ENCODE assay signal across 30 cellular contexts in genomic region chr10:126474031-126474430, GRCh38.
"Had no signal": no experiment of that assay in that cellular context is flagged by ENCODE, and none has a peak within 500 bp of the region (broad histone marks: within the 10 kb centered on the region; RNA-seq: fewer than 3 reads in every experiment).

No MANE protein-coding gene starts in this region.

- H3K9me3 ChIP-seq: SJCRH30 had no signal

- H3K4me2 ChIP-seq: KMS-11, PC-9 had no signal

- H3K36me3 Mint-ChIP-seq: T-cell had no signal

- H2AFZ ChIP-seq: PC-9 had no signal

- DNase-seq: Karpas-422, MM.1S, MV-4-11, NCI-H1092, NCI-H1105, NCI-H1417 treated with DMSO at 0.1 percent for 48 hours, NCI-H1436 treated with DMSO at 0.1 percent for 48 hours, NCI-H1694 treated with DMSO at 0.1 percent for 48 hours, NCI-H187 treated with DMSO at 0.1 percent for 48 hours, NCI-H2029, NCI-H2081, NCI-H2171 treated with DMSO at 0.1 percent for 48 hours, NCI-H2227 treated with DMSO at 0.1 percent for 48 hours, NCI-H345, NCI-H446, NCI-H510A treated with DMSO at 0.1 percent for 48 hours, NCI-H524 treated with DMSO at 0.1 percent for 48 hours, NCI-H526 treated with DMSO at 0.1 percent for 48 hours, NCI-H774, PC-9, SHP77, SIG-M5, SJCRH30, T-cell had no signal

- H3K9ac ChIP-seq: KMS-11 had no signal

- ATAC-seq: Panc1, Right ventricle myocardium inferior, SK-N-SH treated with all-trans-retinoic acid at 6 μM for 48 hours, T-cell had no signal

- H3K27me3 ChIP-seq: SJCRH30 had no signal

- H3K4me3 ChIP-seq: PC-9, SJCRH30, SK-N-MC had no signal

- H3K27ac ChIP-seq: KMS-11, PC-9, RWPE1, SJCRH30, SK-N-MC had no signal

- H3K36me3 ChIP-seq: SJCRH30 had no signal

- H3K27ac Mint-ChIP-seq: T-cell had no signal

- H3K4me3 Mint-ChIP-seq: T-cell had no signal
